15 cellular contexts compared by ENCODE assay signal in the genomic region with DNA sequence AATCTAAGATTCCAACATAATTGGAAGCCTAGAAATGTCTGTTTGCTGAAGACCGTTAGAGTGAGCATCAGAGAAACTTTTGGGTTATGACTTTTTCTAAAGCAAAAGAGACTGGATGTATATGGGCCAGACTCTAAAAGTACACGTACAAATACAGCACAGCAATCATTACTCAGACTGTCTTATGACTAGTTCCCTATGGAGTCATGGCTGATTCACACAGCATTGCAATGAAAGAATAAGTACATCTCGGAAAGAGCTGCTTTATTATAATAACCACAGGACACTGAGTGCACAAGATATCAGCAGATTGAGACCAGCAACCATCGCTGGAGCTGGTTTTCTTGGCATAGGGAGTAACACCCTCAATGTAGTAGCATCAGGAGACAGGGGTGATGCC.
DNase-seq lines count a peak whose midpoint lies in the region; TF ChIP-seq lines count a peak whose summit lies in the region.
"Had no signal": no experiment of that assay in that cellular context is flagged by ENCODE, and none has a peak within 500 bp of the region (broad histone marks: within the 10 kb centered on the region; RNA-seq: fewer than 3 reads in every experiment).

No MANE protein-coding gene starts in this region.

- H3K9me3 Mint-ChIP-seq in activated CD4-positive, alpha-beta T cell treated with anti-CD3 and anti-CD28 coated beads, Interleukin-2, amount 10 ng/mL, durations not matched to agents 24 days and 14 days: peaks cover 3% of the 10 kb centered on the region

- DNase-seq in AG04449 (ENCODE audit: low read depth, low spot score) (peak; percentile 64), HT1080 (ENCODE audit: low read depth) (peak; percentile 87), astrocyte of the cerebellum (ENCODE audit: low read depth) (peak; percentile 22), foreskin fibroblast (peak; percentile 76 to 89), HEK293T (ENCODE audit: extremely low spot score) (no peak), NCI-H2081 (lab: John Stamatoyannopoulos, UW) (no peak)
- no peak for DNase-seq in stimulated activated CD4-positive, alpha-beta T cell treated with anti-CD3 and anti-CD28 coated beads, Interleukin-2, amount 100 ng/mL, for 48 hours
- DNase-seq in activated CD4-positive, alpha-beta T cell treated with anti-CD3 and anti-CD28 coated beads, Interleukin-2, amount 10 ng/mL, durations not matched to agents 24 days and 14 days: no peak
- DNase-seq: activated naive CD4-positive, alpha-beta T cell treated with anti-CD3 and anti-CD28 coated beads for 36 hours; DMS 273 treated with DMSO at 0.1 percent for 48 hours; NCI-H2171; small intestine; WERI-Rb-1 had no signal

- POLR2A ChIA-PET in AG04449 (lab: Yijun Ruan, JAX): interaction anchor here (1.0 kb wide), 1 partner anchor 424 kb away, joined by 4 read pairs; no protein-coding TSS in a partner anchor
- POLR2A ChIA-PET in HEK293T (lab: Yijun Ruan, JAX): no interaction called here

- intact Hi-C loops in activated CD4-positive, alpha-beta T cell treated with anti-CD3 and anti-CD28 coated beads, Interleukin-2, amount 10 ng/mL, durations not matched to agents 24 days and 14 days (cut with micrococcal nuclease): no loop called here

- no peaks in the 10 kb centered on the region for H3K27me3 Mint-ChIP-seq in activated CD4-positive, alpha-beta T cell treated with anti-CD3 and anti-CD28 coated beads, Interleukin-2, amount 10 ng/mL, durations not matched to agents 24 days and 14 days
- H3K27me3 Mint-ChIP-seq: memory B cell had no signal

- CTCF ChIA-PET in AG04449 (lab: Yijun Ruan, JAX): interaction anchor here (2.1 kb wide), 1 partner anchor 14 kb away, joined by 11 read pairs; no protein-coding TSS in a partner anchor
- CTCF ChIA-PET in HEK293T (lab: Yijun Ruan, JAX): no interaction called here

- TF ChIP-seq CTCF in AG04449 (IDR thresholded peaks at IDR 0.05; ENCODE audit: insufficient read depth, low read length, missing control alignments): no peak
- no peak for TF ChIP-seq CTCF in astrocyte of the cerebellum (IDR thresholded peaks at IDR 0.05; ENCODE audit: low read depth, low read length, missing control alignments)
- TF ChIP-seq CTCF in foreskin fibroblast (IDR thresholded peaks at IDR 0.05; ENCODE audit: low read depth, low read length): no peak

- in situ Hi-C loops in astrocyte of the cerebellum (cut with HindIII; ENCODE audit: low sequenced_read_pairs): no loop called here

- H3K4me1 Mint-ChIP-seq in activated CD4-positive, alpha-beta T cell treated with anti-CD3 and anti-CD28 coated beads, Interleukin-2, amount 10 ng/mL, durations not matched to agents 24 days and 14 days: no peaks in the 10 kb centered on the region
- H3K4me1 Mint-ChIP-seq: memory B cell, neural progenitor cell had no signal

- no peak overlapping the region for H3K27ac Mint-ChIP-seq in activated CD4-positive, alpha-beta T cell treated with anti-CD3 and anti-CD28 coated beads, Interleukin-2, amount 10 ng/mL, durations not matched to agents 24 days and 14 days
- H3K27ac Mint-ChIP-seq: activated naive CD4-positive, alpha-beta T cell treated with anti-CD3 and anti-CD28 coated beads for 36 hours; memory B cell; neural progenitor cell had no signal

- H3K4me3 ChIP-seq in AG04449 (ENCODE audit: low read depth, low read length) (no peak overlapping the region), astrocyte of the cerebellum (ENCODE audit: low read depth, low read length) (no peak overlapping the region), foreskin fibroblast (ENCODE audit: low read depth in 1 of 2, low read length in 2 of 2) (no peak overlapping the region)
- H3K4me3 ChIP-seq: neural progenitor cell had no signal

- no peak overlapping the region for H3K4me3 Mint-ChIP-seq in activated CD4-positive, alpha-beta T cell treated with anti-CD3 and anti-CD28 coated beads, Interleukin-2, amount 10 ng/mL, durations not matched to agents 24 days and 14 days
- H3K4me3 Mint-ChIP-seq: activated naive CD4-positive, alpha-beta T cell treated with anti-CD3 and anti-CD28 coated beads for 36 hours; memory B cell; neural progenitor cell had no signal

- no peaks in the 10 kb centered on the region for H3K36me3 Mint-ChIP-seq in activated CD4-positive, alpha-beta T cell treated with anti-CD3 and anti-CD28 coated beads, Interleukin-2, amount 10 ng/mL, durations not matched to agents 24 days and 14 days (ENCODE audit: low read depth)
- H3K36me3 Mint-ChIP-seq: memory B cell, neural progenitor cell had no signal

TF ChIP-seq in HEK293T, 16 proteins besides CTCF, POLR2A, EP300 and RAD21:
- no peak for TF ChIP-seq BHLHE40 (IDR thresholded peaks at IDR 0.05; ENCODE audit: borderline replicate concordance)
- no peak for TF ChIP-seq ARNT (IDR thresholded peaks at IDR 0.05)
- TF ChIP-seq SP1 (IDR thresholded peaks at IDR 0.05): no peak
- no peak for TF ChIP-seq FOXK2 (IDR thresholded peaks at IDR 0.05)
- TF ChIP-seq PKNOX1 (IDR thresholded peaks at IDR 0.05): no peak
- no peak for TF ChIP-seq ELF4 (IDR thresholded peaks at IDR 0.05)
- TF ChIP-seq LEF1 (IDR thresholded peaks at IDR 0.05; ENCODE audit: borderline replicate concordance): no peak
- TF ChIP-seq TARDBP (IDR thresholded peaks at IDR 0.05): no peak
- no peak for TF ChIP-seq FOXM1 (IDR thresholded peaks at IDR 0.05; ENCODE audit: borderline replicate concordance)
- TF ChIP-seq L3MBTL2 (conservative IDR thresholded peaks at IDR 0.05): no peak
- no peak for TF ChIP-seq CTBP1 (IDR thresholded peaks at IDR 0.05; ENCODE audit: borderline replicate concordance)
- no peak for TF ChIP-seq NFRKB (IDR thresholded peaks at IDR 0.05)
- TF ChIP-seq HDGF (IDR thresholded peaks at IDR 0.05; ENCODE audit: borderline replicate concordance): no peak
- TF ChIP-seq FOXA1 (IDR thresholded peaks at IDR 0.05): no peak

Comparison
In these comparisons a context has a peak if more than half of its experiments do, and no peak if none do; other contexts are left out.
1. DNase-seq: peak in AG04449 (single experiment), HT1080 (single experiment), astrocyte of the cerebellum (single experiment) and foreskin fibroblast (2 of 2); none in HEK293T (single experiment), NCI-H2081 (0 of 2), stimulated activated CD4-positive, alpha-beta T cell treated with anti-CD3 and anti-CD28 coated beads, Interleukin-2, amount 100 ng/mL, for 48 hours (0 of 2) and activated CD4-positive, alpha-beta T cell treated with anti-CD3 and anti-CD28 coated beads, Interleukin-2, amount 10 ng/mL, durations not matched to agents 24 days and 14 days (single experiment).